27 cellular contexts compared by ENCODE assay signal in the genomic region with DNA sequence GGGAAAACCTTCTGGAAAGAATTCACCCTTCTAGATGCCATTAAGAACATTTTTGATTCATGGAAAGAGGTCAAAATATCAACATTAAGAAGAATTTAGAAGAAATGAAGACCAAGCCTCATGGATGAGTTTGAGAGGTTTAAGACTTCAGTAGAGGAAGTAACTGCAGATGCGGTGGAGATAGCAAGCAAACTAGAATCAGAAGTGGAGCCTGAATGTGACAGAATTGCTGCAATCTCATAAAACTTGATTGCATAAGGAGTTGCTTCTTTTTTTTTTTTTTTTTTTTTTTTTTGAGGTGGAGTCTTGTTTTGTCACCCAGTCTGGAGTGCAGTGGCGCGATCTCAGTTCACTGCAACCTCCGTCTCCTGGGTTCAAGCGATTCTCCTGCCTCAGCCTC. TPM values are rescaled to one million over a fixed set of nuclear protein-coding genes. Genes with fewer than 3 reads are reported as not detected.
"Had no signal": no experiment of that assay in that cellular context is flagged by ENCODE, and none has a peak within 500 bp of the region (broad histone marks: within the 10 kb centered on the region; RNA-seq: fewer than 3 reads in every experiment).

No MANE protein-coding gene starts in this region.

- H3K4me3 ChIP-seq: colonic mucosa, esophagus squamous epithelium, gastrocnemius medialis, left lung, lung, sigmoid colon, smooth muscle cell, transverse colon, vagina had no signal

- H3K4me1 Mint-ChIP-seq: naive thymus-derived CD4-positive, alpha-beta T cell had no signal

- H3K4me3 Mint-ChIP-seq: activated CD4-positive, alpha-beta T cell treated with anti-CD3 and anti-CD28 coated beads, Interleukin-2, amount 10 ng/mL, durations not matched to agents 7 days and 5 days; activated CD8-positive, alpha-beta memory T cell treated with anti-CD3 and anti-CD28 coated beads, Interleukin-2, amount 10 ng/mL, durations not matched to agents 7 days and 5 days; activated CD8-positive, alpha-beta T cell treated with anti-CD3 and anti-CD28 coated beads for 36 hours; activated naive CD4-positive, alpha-beta T cell treated with anti-CD3 and anti-CD28 coated beads, Interleukin-2, amount 10 ng/mL, durations not matched to agents 7 days and 5 days; naive thymus-derived CD4-positive, alpha-beta T cell; neural crest cell; stimulated activated memory B cell treated with anti-CD40 and anti-IgM and Interleukin-4, amounts not matched to agents 10 μg/mL and 1 μg/mL and 100 μg/mL, for 72 hours had no signal

- H3K36me3 ChIP-seq: colonic mucosa, esophagus squamous epithelium, gastrocnemius medialis, left lung, sigmoid colon, transverse colon, vagina had no signal

- H3K4me1 ChIP-seq: colonic mucosa, esophagus squamous epithelium, gastrocnemius medialis, left lung, sigmoid colon, transverse colon, vagina had no signal

- H3K27me3 ChIP-seq: colonic mucosa, esophagus squamous epithelium, gastrocnemius medialis, left lung, sigmoid colon, transverse colon, vagina had no signal

- H3K27me3 Mint-ChIP-seq: activated naive CD4-positive, alpha-beta T cell treated with anti-CD3 and anti-CD28 coated beads, Interleukin-2, amount 10 ng/mL, durations not matched to agents 7 days and 5 days; stimulated activated memory B cell treated with anti-CD40 and anti-IgM and Interleukin-4, amounts not matched to agents 10 μg/mL and 1 μg/mL and 100 μg/mL, for 72 hours had no signal

- H3K27ac ChIP-seq: colonic mucosa, esophagus squamous epithelium, gastrocnemius medialis, left lung, sigmoid colon, transverse colon, vagina had no signal

- H3K9me3 ChIP-seq: colonic mucosa, esophagus squamous epithelium, gastrocnemius medialis, sigmoid colon, vagina had no signal

- ATAC-seq: activated CD8-positive, alpha-beta memory T cell treated with anti-CD3 and anti-CD28 coated beads, Interleukin-2, amount 10 ng/mL, durations not matched to agents 7 days and 5 days; activated CD8-positive, alpha-beta T cell treated with anti-CD3 and anti-CD28 coated beads for 36 hours; gastrocnemius medialis; left lung; naive thymus-derived CD4-positive, alpha-beta T cell; stimulated activated memory B cell treated with anti-CD40 and anti-IgM and Interleukin-4, amounts not matched to agents 10 μg/mL and 1 μg/mL and 100 μg/mL, for 72 hours had no signal

- DNase-seq: activated CD4-positive, alpha-beta T cell treated with anti-CD3 and anti-CD28 coated beads, Interleukin-2, amount 10 ng/mL, durations not matched to agents 7 days and 5 days; activated CD8-positive, alpha-beta memory T cell treated with anti-CD3 and anti-CD28 coated beads, Interleukin-2, amount 10 ng/mL, durations not matched to agents 7 days and 5 days; activated CD8-positive, alpha-beta T cell treated with anti-CD3 and anti-CD28 coated beads for 36 hours; activated effector memory CD4-positive, alpha-beta T cell treated with anti-CD3 and anti-CD28 coated beads, Interleukin-2, amount 50 U/mL, for 16 hours; activated naive CD4-positive, alpha-beta T cell treated with anti-CD3 and anti-CD28 coated beads, Interleukin-2, amount 10 ng/mL, durations not matched to agents 7 days and 5 days; activated T-cell treated with anti-CD3 and anti-CD28 coated beads for 4 hours; amygdala; colonic mucosa; esophagus squamous epithelium; gastrocnemius medialis; hippocampal formation; kidney glomerular epithelial cell; left lung; naive thymus-derived CD4-positive, alpha-beta T cell; occipital lobe; sigmoid colon; stimulated activated CD4-positive, alpha-beta T cell treated with anti-CD3 and anti-CD28 coated beads, Interleukin-15, amount 100 ng/mL, for 24 hours; transverse colon had no signal

- H3K27ac Mint-ChIP-seq: activated CD4-positive, alpha-beta T cell treated with anti-CD3 and anti-CD28 coated beads, Interleukin-2, amount 10 ng/mL, durations not matched to agents 7 days and 5 days; activated CD8-positive, alpha-beta memory T cell treated with anti-CD3 and anti-CD28 coated beads, Interleukin-2, amount 10 ng/mL, durations not matched to agents 7 days and 5 days; activated CD8-positive, alpha-beta T cell treated with anti-CD3 and anti-CD28 coated beads for 36 hours; activated naive CD4-positive, alpha-beta T cell treated with anti-CD3 and anti-CD28 coated beads, Interleukin-2, amount 10 ng/mL, durations not matched to agents 7 days and 5 days; naive thymus-derived CD4-positive, alpha-beta T cell; stimulated activated memory B cell treated with anti-CD40 and anti-IgM and Interleukin-4, amounts not matched to agents 10 μg/mL and 1 μg/mL and 100 μg/mL, for 72 hours had no signal

RNA-seq across cellular contexts. Expression of gene MS4A13, which starts 51.6 kb away (rescaled TPM):
- total RNA-seq: activated CD4-positive, alpha-beta T cell treated with anti-CD3 and anti-CD28 coated beads, Interleukin-2, amount 10 ng/mL, durations not matched to agents 7 days and 5 days; activated CD8-positive, alpha-beta memory T cell treated with anti-CD3 and anti-CD28 coated beads, Interleukin-2, amount 10 ng/mL, durations not matched to agents 7 days and 5 days; activated CD8-positive, alpha-beta T cell treated with anti-CD3 and anti-CD28 coated beads for 36 hours; bronchial epithelial cell; colonic mucosa; esophagus squamous epithelium; gastrocnemius medialis; left lung; lung; naive thymus-derived CD4-positive, alpha-beta T cell; neural crest cell; occipital lobe; posterior vena cava; renal cortical epithelial cell; sigmoid colon; smooth muscle cell; temporal lobe; transverse colon; vagina had no signal
- polyA plus RNA-seq: lung; naive thymus-derived CD4-positive, alpha-beta T cell; sigmoid colon; smooth muscle cell had no signal
